ENCODE assay signal across 12 cellular contexts in the genomic region with DNA sequence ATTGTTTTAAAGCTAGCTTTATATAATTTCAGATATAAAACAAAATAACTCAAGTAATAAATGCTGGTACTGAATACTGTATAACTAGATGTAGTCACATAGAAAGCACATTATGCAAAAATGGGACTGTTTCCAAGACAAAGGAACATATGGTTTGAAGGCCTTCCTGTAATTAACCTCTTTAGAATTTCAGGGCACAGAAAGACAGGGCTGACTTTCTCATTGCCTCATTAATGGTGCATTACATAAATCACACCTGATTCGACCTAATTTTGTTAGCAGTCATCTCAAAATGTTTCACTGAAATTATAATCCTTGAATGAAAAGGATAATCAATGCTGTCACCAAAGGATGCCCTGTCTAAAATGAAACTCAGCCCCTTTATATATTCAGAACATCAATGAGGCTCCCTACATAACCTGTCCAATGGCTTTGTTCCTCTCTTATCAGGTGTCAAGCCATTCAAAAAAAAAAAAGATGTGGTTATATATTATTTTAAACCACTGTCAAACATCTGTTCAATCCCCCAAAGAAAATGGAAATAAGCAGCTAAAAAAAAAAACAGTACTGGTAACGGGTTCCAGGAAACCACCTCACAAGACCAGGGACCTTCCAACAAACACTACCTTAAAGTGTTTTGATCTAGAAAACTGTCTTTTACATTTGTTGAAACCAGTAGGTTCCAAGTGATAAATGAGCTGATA.
A peak's percentile ranks its signal among the peaks of the same experiment; 100 is the strongest.
DNase-seq lines count a peak whose midpoint lies in the region; ATAC-seq, FAIRE-seq and TF ChIP-seq lines count a peak whose summit lies in the region.
"Had no signal": no experiment of that assay in that cellular context is flagged by ENCODE, and none has a peak within 500 bp of the region (broad histone marks: within the 10 kb centered on the region; RNA-seq: fewer than 3 reads in every experiment).

No MANE protein-coding gene starts in this region.

- H4K20me1 ChIP-seq in GM12878 (ENCODE audit: control insufficient read depth, insufficient read depth): no peaks in the 10 kb centered on the region

- H2AFZ ChIP-seq in GM12878 (ENCODE audit: control insufficient read depth, low read depth, low read length): peak overlapping the region; percentile 4; the same call in 1 of the 2 replicates
- H2AFZ ChIP-seq: PC-9 had no signal

- BruUV-seq in A673 (replicated peaks; lab: Mats Ljungman, UMichigan): no TSS peak
- no TSS peak for BruUV-seq in GM12878 (replicated peaks; lab: Mats Ljungman, UMichigan)

- peak; percentile 76 for DNase-seq in A673 (ENCODE audit: low spot score)
- no peak for DNase-seq in GM12892 (ENCODE audit: insufficient read length)
- DNase-seq in NCI-H2081 treated with DMSO at 0.1 percent for 48 hours (lab: John Stamatoyannopoulos, UW): peak; percentile 55
- peak; percentile 47 for DNase-seq in GM12878 (ENCODE audit: low read depth, low spot score)
- DNase-seq in DMS79 (lab: John Stamatoyannopoulos, UW): no peak
- no peak for DNase-seq in hepatic stellate cell (ENCODE audit: low spot score)
- DNase-seq in mucosa of gallbladder (ENCODE audit: low spot score): no peak
- no peak for DNase-seq in vagina (ENCODE audit: extremely low spot score in 2 of 2)
- DNase-seq: activated effector memory CD4-positive, alpha-beta T cell treated with anti-CD3 and anti-CD28 coated beads, Interleukin-2, amount 50 U/mL, for 16 hours; BE2C; PC-9 had no signal

- RAD21 ChIA-PET in GM12878 (lab: Charles Lee; ENCODE audit: unreplicated experiment): interaction anchor here (0.7 to 3.4 kb wide), 18 partner anchors 8 to 141 kb away, joined by 3 to 21 read pairs (median 5); no protein-coding TSS in a partner anchor

- CTCF ChIA-PET in A673 (lab: Charles Lee): no interaction called here
- CTCF ChIA-PET in GM12878 (lab: Yijun Ruan, JAX): interaction anchor here (0.6 to 3.4 kb wide), 11 partner anchors 19 to 967 kb away, joined by 3 to 11 read pairs (median 4); no protein-coding TSS in a partner anchor

- intact Hi-C loops in A673 (cut with micrococcal nuclease; ENCODE audit: unreplicated experiment) (no loop called here), GM12878 (cut with micrococcal nuclease; ENCODE audit: unreplicated experiment) (no loop called here), vagina (cut with DNase I) (no loop called here)

- peak overlapping the region; percentile 69 for H3K4me2 ChIP-seq in GM12878 (ENCODE audit: control insufficient read depth, insufficient read depth)
- H3K4me2 ChIP-seq: PC-9 had no signal

- POLR2A ChIA-PET in A673 (lab: Charles Lee; ENCODE audit: low non-redundant PET): no interaction called here
- POLR2A ChIA-PET in GM12878 (lab: Charles Lee): interaction anchor here (0.6 to 2.9 kb wide), 11 partner anchors 9 to 134 kb away, joined by 3 to 15 read pairs (median 5); no protein-coding TSS in a partner anchor

- TF ChIP-seq CTCF in A673 (conservative IDR thresholded peaks at IDR 0.05; ENCODE audit: low read depth, low read length) (no peak), GM12878 (IDR thresholded peaks at IDR 0.05 in 2 of 3, conservative IDR thresholded peaks at IDR 0.05 in 1 of 3; ENCODE audit: control insufficient read depth in 2 of 3, extremely low read depth in 1 of 3, insufficient read depth in 1 of 3, low read depth in 3 of 3, low read length in 3 of 3) (no peak), vagina (IDR thresholded peaks at IDR 0.05) (no peak)

- TF ChIP-seq RAD21 in GM12878 (IDR thresholded peaks at IDR 0.05; ENCODE audit: insufficient read depth, low read depth, low read length): no peak

- SMC1A ChIA-PET in GM12878 (lab: Charles Lee; ENCODE audit: uncharacterized antibody, unreplicated experiment): interaction anchor here (0.6 to 3.2 kb wide), 22 partner anchors 10 to 660 kb away, joined by 3 to 19 read pairs (median 5); no protein-coding TSS in a partner anchor

- TF ChIP-seq POLR2A in GM12892 (IDR thresholded peaks at IDR 0.05; ENCODE audit: low read depth, low read length): no peak
- no peak for TF ChIP-seq POLR2A in GM12878 (IDR thresholded peaks at IDR 0.05; ENCODE audit: low read depth, low read length)
- TF ChIP-seq POLR2A in vagina (IDR thresholded peaks at IDR 0.05): no peak

- FAIRE-seq in GM12892 (lab: Jason Lieb, UNC) (peak; percentile 79), GM12878 (lab: Jason Lieb, UNC) (no peak)
- FAIRE-seq: TTC549 had no signal

- H3K36me3 ChIP-seq in A673 (ENCODE audit: insufficient read depth, low read length, poor library complexity, severe bottlenecking) (no peaks in the 10 kb centered on the region), GM12878 (ENCODE audit: control insufficient read depth in 2 of 2, insufficient read depth in 2 of 2, low read length in 1 of 2) (no peaks in the 10 kb centered on the region; a peak in 1 of 4 replicates), vagina (no peaks in the 10 kb centered on the region)
- H3K36me3 ChIP-seq: BE2C had no signal

- H3K4me1 ChIP-seq in A673 (ENCODE audit: insufficient read depth, low read length, poor library complexity, severe bottlenecking) (peaks cover 31% of the 10 kb centered on the region), GM12878 (ENCODE audit: control insufficient read depth, insufficient read depth, low read length) (peaks cover 17% of the 10 kb centered on the region), vagina (no peaks in the 10 kb centered on the region)

- H3K27ac ChIP-seq in A673 (ENCODE audit: low read depth, low read length, poor library complexity, severe bottlenecking) (peak overlapping the region; percentile 62), GM12878 (ENCODE audit: control insufficient read depth, insufficient read depth) (peak overlapping the region; percentile 64), vagina (no peak overlapping the region)
- H3K27ac ChIP-seq: PC-9 had no signal

- in situ Hi-C loops in GM12878 (cut with MboI): no loop called here

- peak; percentile 73 for ATAC-seq in GM12878

- no peak overlapping the region for H3K9ac ChIP-seq in GM12878 (ENCODE audit: control insufficient read depth, insufficient read depth, low read length)

- H3K27me3 ChIP-seq in A673 (replicated peaks; ENCODE audit: insufficient read depth, low read depth, low read length, poor library complexity): no peaks in the 10 kb centered on the region
- H3K27me3 ChIP-seq in GM12878 (replicated peaks in 1 of 2; ENCODE audit: control insufficient read depth in 2 of 2, insufficient read depth in 2 of 2, low read length in 1 of 2): no peaks in the 10 kb centered on the region
- H3K27me3 ChIP-seq in vagina: no peaks in the 10 kb centered on the region
- H3K27me3 ChIP-seq: BE2C had no signal

- H3K79me2 ChIP-seq in GM12878 (ENCODE audit: control insufficient read depth, insufficient read depth, low read length): peaks cover 2% of the 10 kb centered on the region

- TF ChIP-seq EP300 in GM12878 (IDR thresholded peaks at IDR 0.05; ENCODE audit: borderline replicate concordance in 1 of 2, control insufficient read depth in 1 of 2, low read depth in 2 of 2, low read length in 2 of 2): peak in 1 of 2 experiments; percentile 60; a peak in 1 of 4 replicates

- whole genome bisulfite sequencing in GM12878 (ENCODE audit: insufficient coverage, insufficient replicate concordance, low lambda C conversion rate, missing lambda C conversion rate): 3% methylated on average over 2 of the region's 2 CpGs

- H3K4me3 ChIP-seq in A673 (ENCODE audit: low read depth, low read length, poor library complexity, severe bottlenecking): no peak overlapping the region
- no peak overlapping the region for H3K4me3 ChIP-seq in GM12878
- H3K4me3 ChIP-seq in vagina: no peak overlapping the region
- H3K4me3 ChIP-seq: PC-9 had no signal

- H3K9me3 ChIP-seq in A673 (ENCODE audit: low read depth, low read length, poor library complexity, severe bottlenecking) (peaks cover 8% of the 10 kb centered on the region), GM12878 (replicated peaks; ENCODE audit: control insufficient read depth, insufficient read depth, low read length) (no peaks in the 10 kb centered on the region; the same call in 2 of the 3 replicates), vagina (no peaks in the 10 kb centered on the region)
- H3K9me3 ChIP-seq: BE2C had no signal

TF ChIP-seq in GM12878, 131 proteins besides CTCF, POLR2A, EP300 and RAD21 (continues in another document):
- no peak for TF ChIP-seq YY1 (IDR thresholded peaks at IDR 0.05; ENCODE audit: low read depth, low read length)
- TF ChIP-seq CHD2 (IDR thresholded peaks at IDR 0.05; ENCODE audit: borderline replicate concordance, low read depth, low read length): 0 out of 2 replicates have a peak, but pooled peaks have one; percentile 20
- TF ChIP-seq, protein P1, sequence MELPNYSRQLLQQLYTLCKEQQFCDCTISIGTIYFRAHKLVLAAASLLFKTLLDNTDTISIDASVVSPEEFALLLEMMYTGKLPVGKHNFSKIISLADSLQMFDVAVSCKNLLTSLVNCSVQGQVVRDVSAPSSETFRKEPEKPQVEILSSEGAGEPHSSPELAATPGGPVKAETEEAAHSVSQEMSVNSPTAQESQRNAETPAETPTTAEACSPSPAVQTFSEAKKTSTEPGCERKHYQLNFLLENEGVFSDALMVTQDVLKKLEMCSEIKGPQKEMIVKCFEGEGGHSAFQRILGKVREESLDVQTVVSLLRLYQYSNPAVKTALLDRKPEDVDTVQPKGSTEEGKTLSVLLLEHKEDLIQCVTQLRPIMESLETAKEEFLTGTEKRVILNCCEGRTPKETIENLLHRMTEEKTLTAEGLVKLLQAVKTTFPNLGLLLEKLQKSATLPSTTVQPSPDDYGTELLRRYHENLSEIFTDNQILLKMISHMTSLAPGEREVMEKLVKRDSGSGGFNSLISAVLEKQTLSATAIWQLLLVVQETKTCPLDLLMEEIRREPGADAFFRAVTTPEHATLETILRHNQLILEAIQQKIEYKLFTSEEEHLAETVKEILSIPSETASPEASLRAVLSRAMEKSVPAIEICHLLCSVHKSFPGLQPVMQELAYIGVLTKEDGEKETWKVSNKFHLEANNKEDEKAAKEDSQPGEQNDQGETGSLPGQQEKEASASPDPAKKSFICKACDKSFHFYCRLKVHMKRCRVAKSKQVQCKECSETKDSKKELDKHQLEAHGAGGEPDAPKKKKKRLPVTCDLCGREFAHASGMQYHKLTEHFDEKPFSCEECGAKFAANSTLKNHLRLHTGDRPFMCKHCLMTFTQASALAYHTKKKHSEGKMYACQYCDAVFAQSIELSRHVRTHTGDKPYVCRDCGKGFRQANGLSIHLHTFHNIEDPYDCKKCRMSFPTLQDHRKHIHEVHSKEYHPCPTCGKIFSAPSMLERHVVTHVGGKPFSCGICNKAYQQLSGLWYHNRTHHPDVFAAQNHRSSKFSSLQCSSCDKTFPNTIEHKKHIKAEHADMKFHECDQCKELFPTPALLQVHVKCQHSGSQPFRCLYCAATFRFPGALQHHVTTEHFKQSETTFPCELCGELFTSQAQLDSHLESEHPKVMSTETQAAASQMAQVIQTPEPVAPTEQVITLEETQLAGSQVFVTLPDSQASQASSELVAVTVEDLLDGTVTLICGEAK (IDR thresholded peaks at IDR 0.05; ENCODE audit: borderline replicate concordance): no peak
- TF ChIP-seq ATF7 (IDR thresholded peaks at IDR 0.05; ENCODE audit: low read depth): peak; percentile 41; the same call in 1 of the 2 replicates
- no peak for TF ChIP-seq HDAC6 (IDR thresholded peaks at IDR 0.05; ENCODE audit: unreplicated experiment)
- TF ChIP-seq RUNX3 (IDR thresholded peaks at IDR 0.05; ENCODE audit: low read length): peak; percentile 73
- TF ChIP-seq SMARCA5 (IDR thresholded peaks at IDR 0.05): no peak
- TF ChIP-seq IRF4 (IDR thresholded peaks at IDR 0.05; ENCODE audit: low read depth, low read length): no peak

Comparison
In these comparisons a context has a peak if more than half of its experiments do, and no peak if none do; other contexts are left out.
1. DNase-seq: peak in A673 (single experiment), NCI-H2081 treated with DMSO at 0.1 percent for 48 hours (single experiment) and GM12878 (single experiment); none in GM12892 (single experiment), DMS79 (single experiment), hepatic stellate cell (single experiment), mucosa of gallbladder (single experiment) and vagina (0 of 2).